1 cellular context compared by ENCODE assay signal in the genomic region with DNA sequence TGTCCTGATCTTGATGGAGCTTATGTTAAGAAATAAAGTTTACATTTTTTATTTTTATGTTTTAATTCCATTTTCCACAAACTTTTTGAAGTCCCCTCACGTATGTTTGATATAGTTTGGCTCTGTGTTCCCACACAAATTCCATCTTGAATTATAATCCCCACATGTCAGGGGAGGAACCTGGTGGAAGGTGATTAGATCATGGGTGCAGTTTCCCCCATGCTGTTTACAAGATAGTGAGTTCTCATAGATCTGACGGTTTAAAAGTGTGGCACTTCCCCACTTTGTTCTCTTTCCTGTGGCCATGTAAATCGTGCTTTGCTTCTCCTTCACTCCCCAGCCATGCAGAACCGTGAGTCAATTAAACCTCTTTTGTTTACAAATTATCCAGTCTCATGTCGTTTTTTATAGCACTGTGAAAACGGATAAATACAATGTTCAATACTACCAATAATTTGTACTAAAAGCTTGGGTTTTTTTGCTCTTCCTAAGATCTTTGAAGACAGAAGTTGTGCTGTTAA.
TF ChIP-seq lines count a peak whose summit lies in the region.

No MANE protein-coding gene starts in this region.

TF ChIP-seq in WTC11, 78 proteins besides CTCF, POLR2A, EP300 and RAD21 (continued from another document):
- TF ChIP-seq, protein P1, sequence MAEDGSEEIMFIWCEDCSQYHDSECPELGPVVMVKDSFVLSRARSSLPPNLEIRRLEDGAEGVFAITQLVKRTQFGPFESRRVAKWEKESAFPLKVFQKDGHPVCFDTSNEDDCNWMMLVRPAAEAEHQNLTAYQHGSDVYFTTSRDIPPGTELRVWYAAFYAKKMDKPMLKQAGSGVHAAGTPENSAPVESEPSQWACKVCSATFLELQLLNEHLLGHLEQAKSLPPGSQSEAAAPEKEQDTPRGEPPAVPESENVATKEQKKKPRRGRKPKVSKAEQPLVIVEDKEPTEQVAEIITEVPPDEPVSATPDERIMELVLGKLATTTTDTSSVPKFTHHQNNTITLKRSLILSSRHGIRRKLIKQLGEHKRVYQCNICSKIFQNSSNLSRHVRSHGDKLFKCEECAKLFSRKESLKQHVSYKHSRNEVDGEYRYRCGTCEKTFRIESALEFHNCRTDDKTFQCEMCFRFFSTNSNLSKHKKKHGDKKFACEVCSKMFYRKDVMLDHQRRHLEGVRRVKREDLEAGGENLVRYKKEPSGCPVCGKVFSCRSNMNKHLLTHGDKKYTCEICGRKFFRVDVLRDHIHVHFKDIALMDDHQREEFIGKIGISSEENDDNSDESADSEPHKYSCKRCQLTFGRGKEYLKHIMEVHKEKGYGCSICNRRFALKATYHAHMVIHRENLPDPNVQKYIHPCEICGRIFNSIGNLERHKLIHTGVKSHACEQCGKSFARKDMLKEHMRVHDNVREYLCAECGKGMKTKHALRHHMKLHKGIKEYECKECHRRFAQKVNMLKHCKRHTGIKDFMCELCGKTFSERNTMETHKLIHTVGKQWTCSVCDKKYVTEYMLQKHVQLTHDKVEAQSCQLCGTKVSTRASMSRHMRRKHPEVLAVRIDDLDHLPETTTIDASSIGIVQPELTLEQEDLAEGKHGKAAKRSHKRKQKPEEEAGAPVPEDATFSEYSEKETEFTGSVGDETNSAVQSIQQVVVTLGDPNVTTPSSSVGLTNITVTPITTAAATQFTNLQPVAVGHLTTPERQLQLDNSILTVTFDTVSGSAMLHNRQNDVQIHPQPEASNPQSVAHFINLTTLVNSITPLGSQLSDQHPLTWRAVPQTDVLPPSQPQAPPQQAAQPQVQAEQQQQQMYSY (CRISPR knock-in tag; IDR thresholded peaks at IDR 0.05) = no peak
- TF ChIP-seq JUN (CRISPR knock-in tag; IDR thresholded peaks at IDR 0.05) = no peak
- TF ChIP-seq SP1 (CRISPR knock-in tag; conservative IDR thresholded peaks at IDR 0.05) = no peak
- TF ChIP-seq ZNF219 (CRISPR knock-in tag; IDR thresholded peaks at IDR 0.05; ENCODE audit: borderline replicate concordance) = no peak
